ENCODE assay signal across 27 cellular contexts in the genomic region with DNA sequence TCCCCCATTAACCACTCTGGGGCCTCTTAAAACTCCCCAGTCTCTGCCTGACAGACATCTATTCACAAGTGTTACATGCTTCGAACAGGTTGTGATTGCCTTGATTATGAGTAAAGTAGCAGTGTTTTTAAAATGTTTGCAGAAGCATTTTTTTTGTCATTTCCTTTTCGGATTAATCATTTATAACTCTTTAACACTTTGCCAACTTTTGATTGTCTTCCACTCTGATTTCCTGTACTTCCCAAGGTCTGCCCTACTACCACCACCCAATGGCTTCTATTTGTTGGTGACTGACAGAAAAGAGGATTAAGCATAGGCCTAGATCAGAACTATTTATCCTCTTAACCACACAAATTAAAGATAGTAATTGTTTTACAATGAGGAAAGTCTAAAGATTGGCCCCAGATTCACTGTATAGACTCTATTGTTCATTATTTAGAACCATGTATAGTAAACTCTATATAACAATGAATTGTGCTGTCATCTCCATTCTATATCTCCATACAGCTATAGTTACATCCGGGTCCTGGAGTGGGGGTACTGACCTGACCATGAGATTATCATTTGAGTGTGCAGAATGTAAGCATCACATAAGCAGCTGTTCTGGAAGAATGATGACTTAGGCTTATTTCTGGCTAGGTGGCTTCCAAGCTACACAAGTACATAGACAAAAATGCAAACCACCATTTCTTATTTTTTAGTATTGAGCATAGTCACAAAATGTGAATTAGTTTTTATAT.
"Had no signal": no experiment of that assay in that cellular context is flagged by ENCODE, and none has a peak within 500 bp of the region (broad histone marks: within the 10 kb centered on the region; RNA-seq: fewer than 3 reads in every experiment).

No MANE protein-coding gene starts in this region.

- H3K4me1 Mint-ChIP-seq: activated CD8-positive, alpha-beta memory T cell treated with anti-CD3 and anti-CD28 coated beads, Interleukin-2, amount 10 ng/mL, durations not matched to agents 7 days and 5 days had no signal

- H3K4me3 ChIP-seq: breast epithelium, MG63, SJSA1 had no signal

- H3K27me3 Mint-ChIP-seq: activated naive CD4-positive, alpha-beta T cell treated with anti-CD3 and anti-CD28 coated beads, Interleukin-2, amount 50 U/mL, for 24 hours; activated T-cell treated with anti-CD3 and anti-CD28 coated beads, Interleukin-2, amount 50 U/mL, for 24 hours had no signal

- H3K36me3 Mint-ChIP-seq: activated CD8-positive, alpha-beta memory T cell treated with anti-CD3 and anti-CD28 coated beads, Interleukin-2, amount 10 ng/mL, durations not matched to agents 7 days and 5 days; activated naive CD4-positive, alpha-beta T cell treated with anti-CD3 and anti-CD28 coated beads, Interleukin-2, amount 50 U/mL, for 24 hours; WTC11 had no signal

- H3K36me3 ChIP-seq: breast epithelium, MG63, SJSA1 had no signal

- FAIRE-seq: RCC 7860 had no signal

- H3K4me3 Mint-ChIP-seq: activated CD8-positive, alpha-beta memory T cell treated with anti-CD3 and anti-CD28 coated beads, Interleukin-2, amount 10 ng/mL, durations not matched to agents 7 days and 5 days; activated naive CD4-positive, alpha-beta T cell treated with anti-CD3 and anti-CD28 coated beads, Interleukin-2, amount 50 U/mL, for 24 hours; activated T-cell treated with anti-CD3 and anti-CD28 coated beads, Interleukin-2, amount 50 U/mL, for 24 hours; activated T-helper 1 cell treated with anti-CD3 and anti-CD28 coated beads, Interleukin-12 subunit alpha, Interleukin-12 subunit beta, Interleukin-2, Interleukin-4 antibody, amounts not matched to agents 30 ng/mL and 10 ng/mL and 1 ng/mL, durations not matched to agents 14 hours and 24 hours and 36 hours; T-helper 1 cell treated with Interleukin-12 subunit alpha and Interleukin-12 subunit beta and Interleukin-4 antibody, amounts not matched to agents 30 μg/mL and 1 μg/mL, for 36 hours; WTC11 had no signal

- ATAC-seq: activated CD8-positive, alpha-beta memory T cell treated with anti-CD3 and anti-CD28 coated beads, Interleukin-2, amount 10 ng/mL, durations not matched to agents 7 days and 5 days; WTC11 had no signal

- H3K9me3 ChIP-seq: breast epithelium, SJSA1 had no signal

- DNase-seq: activated CD4-positive, alpha-beta T cell treated with anti-CD3 and anti-CD28 coated beads for 48 hours; activated CD4-positive, alpha-beta T cell treated with anti-CD3 and anti-CD28 coated beads, Interleukin-2, amount 50 U/mL, for 4 hours; activated CD4-positive, CD25-positive, alpha-beta regulatory T cell treated with anti-CD3 and anti-CD28 coated beads, Interleukin-2, amount 50 U/mL, for 72 hours; activated CD8-positive, alpha-beta memory T cell treated with anti-CD3 and anti-CD28 coated beads, Interleukin-2, amount 10 ng/mL, durations not matched to agents 7 days and 5 days; activated effector memory CD4-positive, alpha-beta T cell treated with Interleukin-2 at 50 U/mL for 16 hours; activated naive CD4-positive, alpha-beta T cell; activated T-cell treated with anti-CD3 and anti-CD28 coated beads, Interleukin-2, amount 50 U/mL, for 24 hours; aorta; caudate nucleus; MG63; MV-4-11; NCI-H1092 treated with DMSO at 0.1 percent for 48 hours; NCI-H1417 treated with DMSO at 0.1 percent for 48 hours; NCI-H1694; NCI-H2029 treated with DMSO at 0.1 percent for 48 hours; NCI-H345; NCI-H510A; NCI-H748 treated with DMSO at 0.1 percent for 48 hours; NK-92 treated with Interleukin-12 subunit alpha and Interleukin-12 subunit beta, amount 100 ng/mL, for 24 hours; SHP77 had no signal

- H3K27ac Mint-ChIP-seq: activated CD8-positive, alpha-beta memory T cell treated with anti-CD3 and anti-CD28 coated beads, Interleukin-2, amount 10 ng/mL, durations not matched to agents 7 days and 5 days; activated naive CD4-positive, alpha-beta T cell treated with anti-CD3 and anti-CD28 coated beads, Interleukin-2, amount 50 U/mL, for 24 hours; activated T-cell treated with anti-CD3 and anti-CD28 coated beads, Interleukin-2, amount 50 U/mL, for 24 hours; activated T-helper 1 cell treated with anti-CD3 and anti-CD28 coated beads, Interleukin-12 subunit alpha, Interleukin-12 subunit beta, Interleukin-2, Interleukin-4 antibody, amounts not matched to agents 30 ng/mL and 10 ng/mL and 1 ng/mL, durations not matched to agents 14 hours and 24 hours and 36 hours; T-helper 1 cell treated with Interleukin-12 subunit alpha and Interleukin-12 subunit beta and Interleukin-4 antibody, amounts not matched to agents 30 μg/mL and 1 μg/mL, for 36 hours; WTC11 had no signal

- H3K27me3 ChIP-seq: breast epithelium, MG63, SJSA1 had no signal

- H3K4me1 ChIP-seq: breast epithelium had no signal

- H3K9me3 Mint-ChIP-seq: activated naive CD4-positive, alpha-beta T cell treated with anti-CD3 and anti-CD28 coated beads, Interleukin-2, amount 50 U/mL, for 24 hours; activated T-cell treated with anti-CD3 and anti-CD28 coated beads, Interleukin-2, amount 50 U/mL, for 24 hours; activated T-helper 1 cell treated with anti-CD3 and anti-CD28 coated beads, Interleukin-12 subunit alpha, Interleukin-12 subunit beta, Interleukin-2, Interleukin-4 antibody, amounts not matched to agents 30 ng/mL and 10 ng/mL and 1 ng/mL, durations not matched to agents 14 hours and 24 hours and 36 hours; T-helper 1 cell treated with Interleukin-12 subunit alpha and Interleukin-12 subunit beta and Interleukin-4 antibody, amounts not matched to agents 30 μg/mL and 1 μg/mL, for 36 hours; WTC11 had no signal

- H3K27ac ChIP-seq: breast epithelium, SJSA1 had no signal
